In the genomic region with DNA sequence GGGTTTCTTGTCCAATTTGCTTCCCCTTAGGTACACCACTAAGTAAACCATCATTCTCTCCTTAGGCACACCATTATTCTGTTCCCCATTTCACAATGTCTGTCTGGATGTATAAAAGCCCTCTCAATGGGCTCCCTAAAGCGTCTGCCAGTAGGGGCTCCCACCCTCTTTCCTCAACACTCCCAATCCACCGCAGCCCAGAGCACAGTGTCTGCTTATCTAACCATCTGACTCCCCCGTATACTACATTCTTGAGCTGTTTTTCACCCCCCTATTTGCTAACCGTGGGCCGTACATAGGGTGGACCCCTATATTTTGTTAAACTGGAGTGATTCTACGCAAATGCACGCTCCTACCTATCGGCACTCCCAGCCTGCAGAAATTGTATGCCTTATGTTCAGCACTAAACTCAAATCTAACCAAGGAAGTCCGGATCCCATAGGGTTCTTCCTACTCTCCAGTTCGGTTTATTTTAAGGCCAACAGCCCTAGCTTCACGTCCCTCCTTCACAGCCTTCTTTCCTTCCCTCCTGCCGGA, we compare ENCODE assay signal across 8 cellular contexts. TPM values are rescaled to one million over a fixed set of nuclear protein-coding genes. Genes with fewer than 3 reads are reported as not detected.
DNase-seq lines count a peak whose midpoint lies in the region; ATAC-seq and TF ChIP-seq lines count a peak whose summit lies in the region.

No MANE protein-coding gene starts in this region.

- no peaks in the 10 kb centered on the region for H3K9me3 ChIP-seq in left lung
- no peaks in the 10 kb centered on the region for H3K9me3 ChIP-seq in thymus (ENCODE audit: control insufficient read depth)

- intact Hi-C loops in left lung (cut with DNase I) = no loop called here

- H3K27ac ChIP-seq in left lung = peak overlapping the region; percentile 85 to 95
- peak overlapping the region; percentile 80 for H3K27ac ChIP-seq in thymus (ENCODE audit: low read depth)

- H3K36me3 ChIP-seq in left lung = peaks cover 0 to 15% of the 10 kb centered on the region in 2 donors
- peaks cover 10% of the 10 kb centered on the region for H3K36me3 ChIP-seq in thymus (ENCODE audit: control insufficient read depth, insufficient read depth)

- ATAC-seq in GM18867 (IDR thresholded peaks at IDR 0.05; ENCODE audit: unreplicated experiment) (peak; percentile 18), HG03378 (IDR thresholded peaks at IDR 0.05; ENCODE audit: unreplicated experiment) (peak; percentile 20), left lung (peak; percentile 25)

- TF ChIP-seq CTCF in left lung (IDR thresholded peaks at IDR 0.05) = no peak

- H3K4me1 ChIP-seq in left lung (peaks cover 9 to 32% of the 10 kb centered on the region in 2 donors), thymus (ENCODE audit: control insufficient read depth, insufficient read depth, low read length) (peaks cover 14% of the 10 kb centered on the region)

- H3K4me3 ChIP-seq in left lung (peak overlapping the region; percentile 85 to 88), thymus (ENCODE audit: low read length) (peak overlapping the region; percentile 56)

- DNase-seq in CD1c-positive myeloid dendritic cell (ENCODE audit: extremely low spot score) (peak; percentile 61), OCI-M2 (lab: John Stamatoyannopoulos, UW; ENCODE audit: unreplicated experiment) (peak; percentile 40), cerebellar cortex (ENCODE audit: low spot score) (peak; percentile 43), left lung (no peak), NCI-H2081 treated with DMSO at 0.1 percent for 48 hours (lab: John Stamatoyannopoulos, UW) (no peak)

- under 1% methylated on average over 12 of the region's 12 CpGs for WGBS in thymus

- H3K27me3 ChIP-seq in left lung (no peaks in the 10 kb centered on the region), thymus (ENCODE audit: control insufficient read depth, insufficient read depth) (no peaks in the 10 kb centered on the region)

RNA-seq across cellular contexts. Expression of gene PSMD3, which starts 0.7 kb away (rescaled TPM):
- total RNA-seq in left lung = 100 to 1,000 TPM in 1 of 2 donors, 10 to 100 TPM in 1; 72.8 to 117 TPM
- polyA plus RNA-seq in thymus = 48.1 TPM

RNA-seq across cellular contexts. Expression of gene GSDMA, which starts 17.1 kb away (rescaled TPM):
- total RNA-seq in left lung = under 1 TPM in 1 of 2 donors, not detected in 1; 0.76 TPM
- polyA plus RNA-seq in thymus = 1.7 TPM

RNA-seq across cellular contexts. Expression of gene CSF3, which starts 35.3 kb away (rescaled TPM):
- 1 to 10 TPM in 1 of 2 donors, under 1 TPM in 1; 0.61 to 1.7 TPM for total RNA-seq in left lung
- polyA plus RNA-seq in thymus = 1.3 TPM

RNA-seq across cellular contexts. Expression of gene LRRC3C, which starts 52.4 kb away (rescaled TPM):
- total RNA-seq in left lung = not detected
- 0.05 TPM for polyA plus RNA-seq in thymus

RNA-seq across cellular contexts. Expression of gene ORMDL3, which starts 52.5 kb away (rescaled TPM):
- total RNA-seq in left lung = 100 to 1,000 TPM in 1 of 2 donors, 10 to 100 TPM in 1; 47.6 to 107 TPM
- polyA plus RNA-seq in thymus = 67.6 TPM

Comparison
In these comparisons a context has a peak if more than half of its experiments do, and no peak if none do; other contexts are left out.
1. DNase-seq: peak in CD1c-positive myeloid dendritic cell (single experiment), OCI-M2 (single experiment) and cerebellar cortex (single experiment); none in left lung (0 of 2) and NCI-H2081 treated with DMSO at 0.1 percent for 48 hours (single experiment).
2. Peak in every context shown above with its lines, with median percentiles within 50 percentile points of each other: ATAC-seq.